ENCODE assay signal across 8 cellular contexts in genomic region chr17:1783834-1784611, GRCh38. TPM values are rescaled to one million over a fixed set of nuclear protein-coding genes. Genes with fewer than 3 reads are reported as not detected.
A peak's percentile ranks its signal among the peaks of the same experiment; 100 is the strongest.
DNase-seq lines count a peak whose midpoint lies in the region; ATAC-seq and TF ChIP-seq lines count a peak whose summit lies in the region.

No MANE protein-coding gene starts in this region.

- peak in 3 of 4 donors; percentile 45 to 83 (median 58) for TF ChIP-seq POLR2A in upper lobe of left lung (IDR thresholded peaks at IDR 0.05)

- no peaks in the 10 kb centered on the region for H3K27me3 ChIP-seq in PC-9 (ENCODE audit: insufficient read depth, low read depth)
- no peaks in the 10 kb centered on the region for H3K27me3 ChIP-seq in dorsolateral prefrontal cortex
- H3K27me3 ChIP-seq in upper lobe of left lung = no peaks in the 10 kb centered on the region

- intact Hi-C loops in PC-9 (cut with micrococcal nuclease; ENCODE audit: unreplicated experiment) = loop anchor here (1.0 kb wide), 1 partner anchor 64 kb away; no protein-coding TSS in a partner anchor
- intact Hi-C loops in dorsolateral prefrontal cortex (cut with DNase I) = loop anchor here (2.0 to 5.0 kb wide), 2 partner anchors 59 to 117 kb away; partner anchors contain the start of gene WDR81 (in 2 of the 2)

- TF ChIP-seq EP300 in upper lobe of left lung (IDR thresholded peaks at IDR 0.05) = peak; percentile 42 to 98 (median 86)

- WGBS in upper lobe of left lung, 2 donors = 46 to 47% methylated on average over 16 of the region's 16 CpGs

- H3K4me1 ChIP-seq in PC-9 (replicated peaks; ENCODE audit: insufficient read depth) (peaks cover 10% of the 10 kb centered on the region), upper lobe of left lung (peaks cover 64 to 80% (median 71%) of the 10 kb centered on the region in 4 donors)

- peaks cover 22% of the 10 kb centered on the region; the same call in 1 of the 2 replicates for H3F3A ChIP-seq in PC-9 (ENCODE audit: insufficient read depth, low read depth)

- H3K27ac ChIP-seq in PC-9 (no peak overlapping the region), dorsolateral prefrontal cortex (peak overlapping the region; percentile 7 to 94 (median 82)), upper lobe of left lung (peak overlapping the region; percentile 95 to 98 (median 96))

- no peak overlapping the region for H3K4me3 ChIP-seq in PC-9
- H3K4me3 ChIP-seq in dorsolateral prefrontal cortex = peak overlapping the region in 15 of 59 donors; percentile 0 to 27 (median 12)
- no peak overlapping the region for H3K4me3 ChIP-seq in upper lobe of left lung

- H3K9me3 ChIP-seq in PC-9 (ENCODE audit: insufficient read depth, low read depth) (no peaks in the 10 kb centered on the region), upper lobe of left lung (no peaks in the 10 kb centered on the region)

- CTCF ChIA-PET in PC-9 (lab: Charles Lee) = interaction anchor here (0.6 to 1.4 kb wide), 4 partner anchors 11 to 67 kb away, joined by 4 to 11 read pairs (median 8); no protein-coding TSS in a partner anchor

- no peaks in the 10 kb centered on the region for H3K9me2 ChIP-seq in PC-9 (ENCODE audit: insufficient read depth)

- no peaks in the 10 kb centered on the region; the same call in 1 of the 2 replicates for H3K36me3 ChIP-seq in PC-9 (ENCODE audit: low read depth)
- H3K36me3 ChIP-seq in upper lobe of left lung = peaks cover 0 to 11% (median 3%) of the 10 kb centered on the region in 4 donors

- BruUV-seq in PC-9 (replicated peaks; lab: Mats Ljungman, UMichigan) = no TSS peak

- POLR2A ChIA-PET in PC-9 (lab: Charles Lee; ENCODE audit: unreplicated experiment) = interaction anchor here (0.5 to 0.6 kb wide), 3 partner anchors 86 to 486 kb away, joined by 4 to 12 read pairs (median 5); no protein-coding TSS in a partner anchor

- DNase-seq in 8988T (peak; percentile 43), GM04504 (ENCODE audit: low read depth) (peak; percentile 88), PC-9 (no peak), dorsolateral prefrontal cortex (peak in 4 of 10 donors; percentile 22 to 61 (median 39)), lung microvascular endothelial cell (ENCODE audit: low read depth in 2 of 2) (peak; percentile 91 to 94), upper lobe of left lung (peak in 1 of 2 donors; percentile 94)
- DNase-seq in stimulated activated naive CD4-positive, alpha-beta T cell treated with Interleukin-2 at 50 U/mL for 16 hours (lab: John Stamatoyannopoulos, UW) = no peak

- TF ChIP-seq CTCF in PC-9 (conservative IDR thresholded peaks at IDR 0.05) (peak; percentile 79), dorsolateral prefrontal cortex (IDR thresholded peaks at IDR 0.05 in 54 of 56, conservative IDR thresholded peaks at IDR 0.05 in 2 of 56; ENCODE audit: low read depth in 1 of 56, partially characterized antibody in 56 of 56) (peak in 55 of 56 donors; percentile 42 to 80 (median 61)), upper lobe of left lung (IDR thresholded peaks at IDR 0.05) (peak; percentile 67 to 90 (median 83))

- no peak overlapping the region for H3K4me2 ChIP-seq in PC-9

- H4K20me1 ChIP-seq in PC-9 (ENCODE audit: insufficient read depth) = no peaks in the 10 kb centered on the region

- peak; percentile 90 to 91 for ATAC-seq in upper lobe of left lung (ENCODE audit: low FRiP score in 2 of 2)
- ATAC-seq in GM18519 (IDR thresholded peaks at IDR 0.05; ENCODE audit: low FRiP score, unreplicated experiment) = no peak

- no peaks in the 10 kb centered on the region for H3K79me2 ChIP-seq in PC-9 (ENCODE audit: low read depth)

- H2AFZ ChIP-seq in PC-9 = no peak overlapping the region

RNA-seq across cellular contexts. Expression of gene SERPINF1, which starts 22.2 kb away (rescaled TPM):
- total RNA-seq in PC-9 (2021) (0.57 and 0.75 TPM in 2 replicates), dorsolateral prefrontal cortex (100 to 1,000 TPM in 32 of 120 experiments, 10 to 100 TPM in 88; 32.7 to 130 (median 83.9) TPM), lung microvascular endothelial cell (not detected in 2 replicates), upper lobe of left lung (100 to 1,000 TPM in 4 of 6 donors, 10 to 100 TPM in 2; 69.8 to 235 (median 114) TPM)

RNA-seq across cellular contexts. Expression of gene SERPINF2, which starts 41.4 kb away (rescaled TPM):
- 9.5 and 10.5 TPM in 2 replicates for total RNA-seq in PC-9 (2021)
- 1 to 10 TPM in 115 of 120 experiments, under 1 TPM in 5; 0.48 to 7.8 (median 2.1) TPM for total RNA-seq in dorsolateral prefrontal cortex
- under 0.01 TPM in 1 of 2 replicates, not detected in the other for total RNA-seq in lung microvascular endothelial cell
- 10 to 100 TPM in 5 of 6 donors, 1 to 10 TPM in 1; 4.6 to 48.2 (median 24.6) TPM for total RNA-seq in upper lobe of left lung

RNA-seq across cellular contexts. Expression of gene SMYD4, which starts 45.7 kb away (rescaled TPM):
- 19.0 and 23.3 TPM in 2 replicates for total RNA-seq in PC-9 (2021)
- 10 to 100 TPM; 13.6 to 30.4 (median 20.5) TPM for total RNA-seq in dorsolateral prefrontal cortex
- total RNA-seq in lung microvascular endothelial cell = 5.7 and 9.5 TPM in 2 replicates
- total RNA-seq in upper lobe of left lung = 10 to 100 TPM in 5 of 6 donors, 1 to 10 TPM in 1; 9.1 to 28.3 (median 17.3) TPM

RNA-seq across cellular contexts. Expression of gene RPA1, which starts 45.8 kb away (rescaled TPM):
- total RNA-seq in PC-9 (2021) (201 and 212 TPM in 2 replicates), dorsolateral prefrontal cortex (100 to 1,000 TPM in 2 of 120 experiments, 10 to 100 TPM in 118; 54.2 to 102 (median 73.3) TPM), lung microvascular endothelial cell (18.3 and 19.0 TPM in 2 replicates), upper lobe of left lung (10 to 100 TPM; 14.1 to 82.3 (median 24.8) TPM)

RNA-seq across cellular contexts. Expression of gene WDR81, which starts 59.5 kb away (rescaled TPM):
- total RNA-seq in PC-9 (2021) (20.2 and 20.5 TPM in 2 replicates), dorsolateral prefrontal cortex (10 to 100 TPM; 12.9 to 29.4 (median 19.8) TPM), lung microvascular endothelial cell (8.3 and 12.7 TPM in 2 replicates), upper lobe of left lung (100 to 1,000 TPM in 2 of 6 donors, 10 to 100 TPM in 4; 47.4 to 162 (median 60.8) TPM)

Comparison
In these comparisons a context has a peak if more than half of its experiments do, and no peak if none do; other contexts are left out.
1. DNase-seq: peak in 8988T (single experiment), GM04504 (single experiment) and lung microvascular endothelial cell (2 of 2); none in PC-9 (0 of 2) and stimulated activated naive CD4-positive, alpha-beta T cell treated with Interleukin-2 at 50 U/mL for 16 hours (single experiment).
2. RNA of gene SERPINF1, which starts 22.2 kb away (total RNA-seq): 69.8 to 235 TPM in upper lobe of left lung and 32.7 to 130 TPM in dorsolateral prefrontal cortex; 0.57 to 0.75 TPM in PC-9 and not detected in lung microvascular endothelial cell; every median in the first group is over 10 times any median in the second.
3. Peak in every context shown above with its lines, with median percentiles within 50 percentile points of each other: CTCF ChIP-seq.